Comparison of ENCODE assay signal across 23 cellular contexts in genomic region chrX:44958480-44958879, GRCh38.
DNase-seq lines count a peak whose midpoint lies in the region; ATAC-seq, FAIRE-seq and TF ChIP-seq lines count a peak whose summit lies in the region.
"Had no signal": no experiment of that assay in that cellular context is flagged by ENCODE, and none has a peak within 500 bp of the region (broad histone marks: within the 10 kb centered on the region; RNA-seq: fewer than 3 reads in every experiment).

No MANE protein-coding gene starts in this region.

- H3K27me3 Mint-ChIP-seq in progenitor cell of endocrine pancreas, result no peaks in the 10 kb centered on the region
- H3K27me3 Mint-ChIP-seq in naive thymus-derived CD4-positive, alpha-beta T cell, result no peaks in the 10 kb centered on the region
- H3K27me3 Mint-ChIP-seq: B cell; CD4-positive, alpha-beta T cell; CD8-positive, alpha-beta memory T cell had no signal

- H3K27ac ChIP-seq in kidney (ENCODE audit: low read depth in 2 of 2, low read length in 2 of 2) (no peak overlapping the region), hepatocyte (no peak overlapping the region)
- no peak overlapping the region for H3K27ac ChIP-seq in naive thymus-derived CD4-positive, alpha-beta T cell (ENCODE audit: low read depth, low read length)
- H3K27ac ChIP-seq: BLaER1, GM23248 had no signal

- peaks cover 96% of the 10 kb centered on the region for H3K79me2 ChIP-seq in hepatocyte

- no peaks in the 10 kb centered on the region for H3K4me1 ChIP-seq in kidney (ENCODE audit: control insufficient read depth in 1 of 2, insufficient read depth in 1 of 2, low read depth in 1 of 2, low read length in 2 of 2)
- H3K4me1 ChIP-seq in naive thymus-derived CD4-positive, alpha-beta T cell (ENCODE audit: control insufficient read depth in 2 of 2, insufficient read depth in 2 of 2, low read length in 2 of 2), result peaks cover 0 to 6% of the 10 kb centered on the region in 2 donors
- peaks cover 8% of the 10 kb centered on the region for H3K4me1 ChIP-seq in hepatocyte (ENCODE audit: insufficient read depth)
- H3K4me1 ChIP-seq: BLaER1 had no signal

- H3K4me3 ChIP-seq in LNCaP clone FGC (ENCODE audit: low read depth, low read length), result peak overlapping the region; percentile 23; the same call in 1 of the 2 replicates
- no peak overlapping the region for H3K4me3 ChIP-seq in kidney (ENCODE audit: low read length in 2 of 2)
- H3K4me3 ChIP-seq in naive thymus-derived CD4-positive, alpha-beta T cell (ENCODE audit: low read length), result no peak overlapping the region
- no peak overlapping the region for H3K4me3 ChIP-seq in hepatocyte
- H3K4me3 ChIP-seq: BLaER1, GM12878, GM23248 had no signal

- peaks cover 10% of the 10 kb centered on the region for H3K9me3 Mint-ChIP-seq in progenitor cell of endocrine pancreas (ENCODE audit: low read depth)
- H3K9me3 Mint-ChIP-seq in naive thymus-derived CD4-positive, alpha-beta T cell, result peaks cover 0 to 1% (median 0%) of the 10 kb centered on the region in 11 donors
- H3K9me3 Mint-ChIP-seq: CD4-positive, alpha-beta T cell; CD8-positive, alpha-beta memory T cell; HFFc6 had no signal

- peaks cover 11% of the 10 kb centered on the region for H3K36me3 Mint-ChIP-seq in progenitor cell of endocrine pancreas (ENCODE audit: insufficient read depth)
- peaks cover 3 to 25% (median 6%) of the 10 kb centered on the region in 5 donors for H3K36me3 Mint-ChIP-seq in naive thymus-derived CD4-positive, alpha-beta T cell

- H3K27ac Mint-ChIP-seq in progenitor cell of endocrine pancreas, result peak overlapping the region; percentile 86
- peak overlapping the region in 1 of 9 donors; percentile 29 for H3K27ac Mint-ChIP-seq in naive thymus-derived CD4-positive, alpha-beta T cell
- H3K27ac Mint-ChIP-seq: B cell; CD4-positive, alpha-beta T cell; H9; HFFc6 had no signal

- H3K36me3 ChIP-seq in kidney (ENCODE audit: control insufficient read depth in 1 of 2, insufficient read depth in 2 of 2, low read length in 2 of 2) (no peaks in the 10 kb centered on the region), hepatocyte (replicated peaks; ENCODE audit: insufficient read depth, low read depth) (no peaks in the 10 kb centered on the region)
- H3K36me3 ChIP-seq in naive thymus-derived CD4-positive, alpha-beta T cell (ENCODE audit: control insufficient read depth in 2 of 3, insufficient read depth in 3 of 3, low read length in 3 of 3), result peaks cover 0 to 4% (median 0%) of the 10 kb centered on the region in 3 experiments

- no peak for FAIRE-seq in kidney (lab: Jason Lieb, UNC)
- FAIRE-seq: D721Med, GM12878, GM19239 had no signal

- H3K9me2 ChIP-seq in hepatocyte (replicated peaks; ENCODE audit: insufficient read depth), result no peaks in the 10 kb centered on the region

- POLR2A ChIA-PET in naive thymus-derived CD4-positive, alpha-beta T cell (lab: Charles Lee), result no interaction called here

- H2AFZ ChIP-seq in hepatocyte, result no peak overlapping the region
- H2AFZ ChIP-seq: GM23248 had no signal

- TF ChIP-seq CTCF in LNCaP clone FGC (IDR thresholded peaks at IDR 0.05; ENCODE audit: control insufficient read depth, extremely low read depth, insufficient read depth), result no peak
- no peak for TF ChIP-seq CTCF in progenitor cell of endocrine pancreas (IDR thresholded peaks at IDR 0.05; ENCODE audit: unreplicated experiment)
- no peak for TF ChIP-seq CTCF in kidney (IDR thresholded peaks at IDR 0.05; ENCODE audit: borderline replicate concordance, extremely low read depth, insufficient read depth)
- no peak for TF ChIP-seq CTCF in hepatocyte (IDR thresholded peaks at IDR 0.05; ENCODE audit: poor library complexity)

- intact Hi-C loops in left ventricle myocardium superior (cut with micrococcal nuclease), result no loop called here
- intact Hi-C loops in Right ventricle myocardium inferior (cut with DNase I), result no loop called here
- intact Hi-C loops in kidney (cut with DNase I), result no loop called here
- intact Hi-C loops in naive thymus-derived CD4-positive, alpha-beta T cell (cut with micrococcal nuclease), result no loop called here

- no peak for DNase-seq in left ventricle myocardium superior
- no peak for DNase-seq in Right ventricle myocardium inferior (ENCODE audit: missing footprints)
- no peak for DNase-seq in LNCaP clone FGC (ENCODE audit: low read depth)
- no peak for DNase-seq in progenitor cell of endocrine pancreas (ENCODE audit: low spot score, unreplicated experiment)
- no peak for DNase-seq in kidney
- no peak for DNase-seq in naive thymus-derived CD4-positive, alpha-beta T cell
- DNase-seq in hepatocyte (ENCODE audit: low spot score), result no peak
- DNase-seq: CD4-positive, alpha-beta T cell; CD8-positive, alpha-beta memory T cell; DMS 273 treated with DMSO at 0.1 percent for 48 hours; DMS79; EL; GDM1; GM23248; H9; HFFc6 had no signal

- no peaks in the 10 kb centered on the region for H3K27me3 ChIP-seq in naive thymus-derived CD4-positive, alpha-beta T cell (ENCODE audit: control insufficient read depth in 2 of 2, insufficient read depth in 2 of 2, low read length in 2 of 2)
- no peaks in the 10 kb centered on the region for H3K27me3 ChIP-seq in hepatocyte
- H3K27me3 ChIP-seq: BLaER1 had no signal

- no peaks in the 10 kb centered on the region for H3K9me3 ChIP-seq in kidney (ENCODE audit: control insufficient read depth in 1 of 2, low read length in 2 of 2)
- no peaks in the 10 kb centered on the region for H3K9me3 ChIP-seq in naive thymus-derived CD4-positive, alpha-beta T cell (ENCODE audit: control insufficient read depth in 2 of 3, low read length in 3 of 3)
- no peaks in the 10 kb centered on the region for H3K9me3 ChIP-seq in hepatocyte (ENCODE audit: low read depth)

- CTCF ChIA-PET in naive thymus-derived CD4-positive, alpha-beta T cell (lab: Charles Lee), result no interaction called here

- no peak overlapping the region for H3K9ac ChIP-seq in kidney (ENCODE audit: low read length in 2 of 2)
- H3K9ac ChIP-seq: BLaER1, GM23248 had no signal

- 82% methylated on average over 1 of the region's 1 CpG for WGBS in hepatocyte (ENCODE audit: low lambda C conversion rate, missing lambda C conversion rate)

- peak overlapping the region; percentile 33 for H3K4me3 Mint-ChIP-seq in progenitor cell of endocrine pancreas (ENCODE audit: low read depth)
- H3K4me3 Mint-ChIP-seq in naive thymus-derived CD4-positive, alpha-beta T cell, result peak overlapping the region in 4 of 10 donors; percentile 9 to 48 (median 30)
- H3K4me3 Mint-ChIP-seq: B cell; CD14-positive monocyte; CD4-positive, alpha-beta T cell; H9; HFFc6 had no signal

- peaks cover 31% of the 10 kb centered on the region for H3K4me1 Mint-ChIP-seq in progenitor cell of endocrine pancreas (ENCODE audit: low read depth)
- peaks cover 20 to 92% (median 67%) of the 10 kb centered on the region in 7 donors for H3K4me1 Mint-ChIP-seq in naive thymus-derived CD4-positive, alpha-beta T cell

- peaks cover 75% of the 10 kb centered on the region for H4K20me1 ChIP-seq in hepatocyte (ENCODE audit: insufficient read depth, poor library complexity, severe bottlenecking)

- peak; percentile 53 for ATAC-seq in left ventricle myocardium superior
- no peak for ATAC-seq in Right ventricle myocardium inferior
- ATAC-seq in naive thymus-derived CD4-positive, alpha-beta T cell, result no peak
- ATAC-seq: GM12878, HCT116 had no signal

- H3K4me2 ChIP-seq in hepatocyte, result no peak overlapping the region
- H3K4me2 ChIP-seq: BLaER1 had no signal
